ENCODE assay signal across 12 cellular contexts in genomic region chr3:16382852-16383251, GRCh38.
A peak's percentile ranks its signal among the peaks of the same experiment; 100 is the strongest.
DNase-seq lines count a peak whose midpoint lies in the region; ATAC-seq and TF ChIP-seq lines count a peak whose summit lies in the region.
"Had no signal": no experiment of that assay in that cellular context is flagged by ENCODE, and none has a peak within 500 bp of the region (broad histone marks: within the 10 kb centered on the region; RNA-seq: fewer than 3 reads in every experiment).

No MANE protein-coding gene starts in this region.

- H3K4me3 Mint-ChIP-seq in T-helper 17 cell = no peak overlapping the region

- H3F3A ChIP-seq in DOHH2 (ENCODE audit: control insufficient read depth, insufficient read depth) (peaks cover 78% of the 10 kb centered on the region), GM23248 (ENCODE audit: insufficient read depth) (peaks cover 10% of the 10 kb centered on the region)

- H4K20me1 ChIP-seq in DOHH2 (ENCODE audit: control insufficient read depth, insufficient read depth, low read depth, low read length) (peaks cover 4% of the 10 kb centered on the region; the same call in 1 of the 2 replicates), GM23248 (ENCODE audit: insufficient read depth) (no peaks in the 10 kb centered on the region)

- H3K4me1 ChIP-seq in DOHH2 (ENCODE audit: control insufficient read depth, low read length) (peaks cover 100% of the 10 kb centered on the region), GM23248 (ENCODE audit: insufficient read depth) (peaks cover 13% of the 10 kb centered on the region; the same call in 1 of the 2 replicates)

- H3K27me3 Mint-ChIP-seq in T-helper 17 cell = no peaks in the 10 kb centered on the region

- H3K36me3 ChIP-seq in DOHH2 (ENCODE audit: control insufficient read depth, low read length) (peaks cover 94% of the 10 kb centered on the region), GM23248 (ENCODE audit: low read depth) (no peaks in the 10 kb centered on the region; the same call in 1 of the 2 replicates)

- peak overlapping the region; percentile 1 for H3K27ac Mint-ChIP-seq in T-helper 17 cell

- 98 to 99% methylated on average over 5 of the region's 5 CpGs for WGBS in GM23248 (ENCODE audit: low coverage in 1 of 2, low lambda C conversion rate in 2 of 2, missing lambda C conversion rate in 2 of 2), 2 experiments

- peak overlapping the region; percentile 64 for H3K4me2 ChIP-seq in DOHH2 (ENCODE audit: low read length)
- H3K4me2 ChIP-seq in GM23248 (ENCODE audit: unreplicated experiment) = no peak overlapping the region

- H3K9me2 ChIP-seq in DOHH2 (replicated peaks; ENCODE audit: control insufficient read depth, low read length) (no peaks in the 10 kb centered on the region), GM23248 (ENCODE audit: insufficient read depth) (no peaks in the 10 kb centered on the region)

- H3K4me1 Mint-ChIP-seq in T-helper 17 cell = peaks cover 30% of the 10 kb centered on the region

- no peaks in the 10 kb centered on the region for H3K27me3 ChIP-seq in DOHH2 (ENCODE audit: control insufficient read depth, low read length)
- no peaks in the 10 kb centered on the region for H3K27me3 ChIP-seq in GM23248 (replicated peaks; ENCODE audit: insufficient read depth)
- H3K27me3 ChIP-seq: brain microvascular endothelial cell had no signal

- DNase-seq in T-helper 17 cell (no peak), amygdala (lab: John Stamatoyannopoulos, UW) (no peak), NCI-H748 treated with DMSO at 0.1 percent for 48 hours (lab: John Stamatoyannopoulos, UW) (no peak), GM23248 (no peak)
- DNase-seq in activated effector memory CD4-positive, alpha-beta T cell treated with anti-CD3 and anti-CD28 coated beads, Interleukin-2, amount 50 U/mL, for 16 hours = no peak
- DNase-seq: brain microvascular endothelial cell, Calu3, psoas muscle had no signal

- TF ChIP-seq CTCF in DOHH2 (IDR thresholded peaks at IDR 0.05; ENCODE audit: low read depth, low read length, poor library complexity, severe bottlenecking) = no peak

- peak; percentile 52 for ATAC-seq in GM19351 (IDR thresholded peaks at IDR 0.05; ENCODE audit: unreplicated experiment)
- ATAC-seq in HG02973 (IDR thresholded peaks at IDR 0.05; ENCODE audit: unreplicated experiment) = peak; percentile 46
- ATAC-seq in T-helper 17 cell = no peak
- ATAC-seq: left lobe of liver, psoas muscle had no signal

- H3K27ac ChIP-seq in DOHH2 (ENCODE audit: low read depth, low read length) = peak overlapping the region; percentile 87
- no peak overlapping the region for H3K27ac ChIP-seq in GM23248
- H3K27ac ChIP-seq: brain microvascular endothelial cell, psoas muscle had no signal

- H2AFZ ChIP-seq in GM23248 = no peak overlapping the region

- H3K4me3 ChIP-seq in DOHH2 (ENCODE audit: low read length) (0 out of 2 replicates have a peak overlapping the region, but pooled peaks have one; percentile 59), GM23248 (no peak overlapping the region)
- H3K4me3 ChIP-seq: psoas muscle had no signal

- H3K79me2 ChIP-seq in DOHH2 (ENCODE audit: control insufficient read depth, low read length) (peaks cover 100% of the 10 kb centered on the region), GM23248 (ENCODE audit: insufficient read depth) (peaks cover 44% of the 10 kb centered on the region)

- no peak overlapping the region for H3K9ac ChIP-seq in GM23248

- in situ Hi-C loops in GM23248 (cut with MboI) = no loop called here

- H3K36me3 Mint-ChIP-seq in T-helper 17 cell (ENCODE audit: low read depth) = peaks cover 4% of the 10 kb centered on the region

- H3K9me3 ChIP-seq in DOHH2 (ENCODE audit: control insufficient read depth, insufficient read depth, low read length) = no peaks in the 10 kb centered on the region
- H3K9me3 ChIP-seq in T-helper 17 cell (ENCODE audit: control insufficient read depth, low read length, poor library complexity, severe bottlenecking) = no peaks in the 10 kb centered on the region
- no peaks in the 10 kb centered on the region for H3K9me3 ChIP-seq in GM23248 (ENCODE audit: low read depth)
- H3K9me3 ChIP-seq: psoas muscle had no signal
